8 cellular contexts compared by ENCODE assay signal in the genomic region with DNA sequence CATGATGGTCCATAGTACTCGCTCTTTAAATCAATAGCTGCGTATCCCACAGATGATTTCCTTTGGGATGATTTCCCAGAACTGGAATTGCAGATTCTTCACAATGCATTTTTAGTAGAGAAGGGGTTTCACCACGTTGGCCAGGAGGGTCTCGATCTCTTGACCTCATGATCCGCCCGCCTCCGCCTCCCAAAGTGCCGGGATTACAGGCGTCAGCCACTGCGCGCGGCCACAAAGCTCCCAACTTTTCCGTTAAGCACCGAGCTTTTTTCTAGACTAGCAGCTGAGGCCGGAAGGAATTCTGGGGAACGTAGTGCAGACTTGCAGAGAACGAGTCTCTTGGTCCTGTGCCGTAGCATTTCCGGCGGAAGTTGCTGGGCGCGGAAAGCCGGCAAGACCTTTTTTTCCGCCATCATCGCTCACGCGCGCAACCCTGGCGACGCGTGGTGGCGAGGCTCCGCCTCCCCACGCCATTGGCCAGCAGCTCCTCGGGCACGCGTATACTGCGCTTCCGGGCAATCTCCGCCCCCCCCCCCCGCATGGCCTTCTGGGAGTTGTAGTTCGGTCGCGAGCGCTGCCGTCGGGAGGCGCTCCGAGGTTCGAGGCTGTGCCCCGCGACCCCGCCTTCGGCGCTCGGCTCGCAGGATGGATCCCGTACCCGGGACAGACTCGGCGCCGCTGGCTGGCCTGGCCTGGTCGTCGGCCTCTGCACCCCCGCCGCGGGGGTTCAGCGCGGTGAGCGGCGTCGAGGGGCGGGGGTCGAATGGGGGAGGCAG. TPM values are rescaled to one million over a fixed set of nuclear protein-coding genes. Genes with fewer than 3 reads are reported as not detected.
DNase-seq lines count a peak whose midpoint lies in the region; ATAC-seq, FAIRE-seq and TF ChIP-seq lines count a peak whose summit lies in the region.

A gene (plus strand): TSS at position 557 of the 776 bp plus-strand sequence. CDS start 89 bp downstream, at position 646.

- in situ Hi-C loops in HepG2 (cut with HindIII; ENCODE audit: extremely low pct_ligation_motif_present, low pct_unique_long_range_greater_than_20kb), result no loop called here

- H3K36me3 Mint-ChIP-seq in activated CD4-positive, alpha-beta memory T cell treated with anti-CD3 and anti-CD28 coated beads for 36 hours, result peaks cover 13% of the 10 kb centered on the region

- POLR2A ChIA-PET in activated CD4-positive, alpha-beta memory T cell treated with anti-CD3 and anti-CD28 coated beads for 36 hours (lab: Charles Lee), result interaction anchor here (1.0 to 2.9 kb wide), 5 partner anchors 10 to 111 kb away, joined by 3 to 20 read pairs (median 5); a partner anchor contains a TSS
- POLR2A ChIA-PET in HepG2 (lab: Yijun Ruan, JAX), result interaction anchor here (0.6 to 2.0 kb wide), 14 partner anchors 10 to 440 kb away, joined by 3 to 76 read pairs (median 4); a partner anchor contains a TSS

- BruUV-seq in HepG2 (replicated peaks; lab: Mats Ljungman, UMichigan), result no TSS peak

- H3K4me1 ChIP-seq in BLaER1 treated with 17β-estradiol and CSF1 and Interleukin-3, amounts not matched to agents 10 nM and 100 nM, result peaks cover 22 to 42% (median 32%) of the 10 kb centered on the region in 10 experiments
- peaks cover 17% of the 10 kb centered on the region for H3K4me1 ChIP-seq in HepG2 (ENCODE audit: insufficient read depth, low read length)

- peak within 1 kb of the TSS; percentile 86 for H3K4me3 Mint-ChIP-seq in activated CD4-positive, alpha-beta memory T cell treated with anti-CD3 and anti-CD28 coated beads for 36 hours

- CTCF ChIA-PET in activated CD4-positive, alpha-beta memory T cell treated with anti-CD3 and anti-CD28 coated beads for 36 hours (lab: Charles Lee), result interaction anchor here (0.7 to 2.0 kb wide), 9 partner anchors 13 to 154 kb away, joined by 3 to 18 read pairs (median 5); a partner anchor contains a TSS
- CTCF ChIA-PET in HepG2 (lab: Yijun Ruan, JAX; ENCODE audit: low intra/inter-chr PET ratio, low total read pairs), result no interaction called here

- no peaks in the 10 kb centered on the region for H3K27me3 Mint-ChIP-seq in activated CD4-positive, alpha-beta memory T cell treated with anti-CD3 and anti-CD28 coated beads for 36 hours

- no peaks in the 10 kb centered on the region for H4K20me1 ChIP-seq in BLaER1 treated with 17β-estradiol and CSF1 and Interleukin-3, amounts not matched to agents 10 nM and 100 nM
- H4K20me1 ChIP-seq in HepG2 (ENCODE audit: insufficient read depth, low read length), result no peaks in the 10 kb centered on the region

- TF ChIP-seq CTCF in HepG2 (CRISPR knock-in tag; IDR thresholded peaks at IDR 0.05), result peak; percentile 6; the same call in 1 of the 2 replicates

- no peaks in the 10 kb centered on the region for H3K9me3 Mint-ChIP-seq in activated CD4-positive, alpha-beta memory T cell treated with anti-CD3 and anti-CD28 coated beads for 36 hours

- DNase-seq in NCI-H82 treated with DMSO at 0.1 percent for 48 hours (lab: John Stamatoyannopoulos, UW; ENCODE audit: unreplicated experiment), result peak; percentile 100
- DNase-seq in activated CD4-positive, alpha-beta memory T cell treated with anti-CD3 and anti-CD28 coated beads for 36 hours, result peak; percentile 98
- DNase-seq in dermis microvascular lymphatic vessel endothelial cell (ENCODE audit: low read depth in 2 of 2), result peak; percentile 99
- DNase-seq in HepG2 (ENCODE audit: low spot score), result peak; percentile 98
- DNase-seq in stimulated activated CD4-positive, alpha-beta T cell treated with anti-CD3 and anti-CD28 coated beads, Interleukin-4, amount 100 ng/mL, for 1 hour, result peak; percentile 95

- H3K27me3 ChIP-seq in BLaER1 treated with 17β-estradiol and CSF1 and Interleukin-3, amounts not matched to agents 10 nM and 100 nM, result no peaks in the 10 kb centered on the region
- no peaks in the 10 kb centered on the region for H3K27me3 ChIP-seq in HepG2 (ENCODE audit: control insufficient read depth in 1 of 2, insufficient read depth in 2 of 2, low read length in 2 of 2)

- no peaks in the 10 kb centered on the region for H3K79me2 ChIP-seq in HepG2 (ENCODE audit: insufficient read depth, low read length)

- peak within 1 kb of the TSS; percentile 87 to 97 (median 93) for H3K4me2 ChIP-seq in BLaER1 treated with 17β-estradiol and CSF1 and Interleukin-3, amounts not matched to agents 10 nM and 100 nM
- peak within 1 kb of the TSS; percentile 91 for H3K4me2 ChIP-seq in HepG2 (ENCODE audit: low read depth, low read length)

- no peak within 1 kb of the TSS for H2AFZ ChIP-seq in HepG2 (ENCODE audit: low read length)

- intact Hi-C loops in activated CD4-positive, alpha-beta memory T cell treated with anti-CD3 and anti-CD28 coated beads for 36 hours (cut with micrococcal nuclease), result loop anchor here (1.0 to 5.0 kb wide), 3 partner anchors 12 to 93 kb away; a partner anchor contains a TSS
- intact Hi-C loops in HepG2 (cut with micrococcal nuclease; ENCODE audit: unreplicated experiment), result loop anchor here (1.0 kb wide), 1 partner anchor 14 kb away; a partner anchor contains a TSS

- peaks cover 9 to 43% (median 27%) of the 10 kb centered on the region in 11 experiments; a peak in 20 of 22 replicates for H3K36me3 ChIP-seq in BLaER1 treated with 17β-estradiol and CSF1 and Interleukin-3, amounts not matched to agents 10 nM and 100 nM
- H3K36me3 ChIP-seq in HepG2 (replicated peaks in 1 of 2; ENCODE audit: control insufficient read depth in 1 of 2, insufficient read depth in 2 of 2, low read length in 2 of 2), result peaks cover 1 to 9% of the 10 kb centered on the region in 2 experiments; a peak in 2 of 5 replicates

- no peaks in the 10 kb centered on the region for H3K9me3 ChIP-seq in BLaER1 treated with 17β-estradiol and CSF1 and Interleukin-3, amounts not matched to agents 10 nM and 100 nM (replicated peaks in 1 of 11)
- no peaks in the 10 kb centered on the region for H3K9me3 ChIP-seq in HepG2 (ENCODE audit: low read length)

- peaks cover 17% of the 10 kb centered on the region for H3K4me1 Mint-ChIP-seq in activated CD4-positive, alpha-beta memory T cell treated with anti-CD3 and anti-CD28 coated beads for 36 hours (ENCODE audit: low read depth)

- under 1% methylated on average over 12 of the region's 74 CpGs for WGBS in HepG2 (ENCODE audit: low lambda C conversion rate)

- peak within 1 kb of the TSS; percentile 87 for H3K27ac Mint-ChIP-seq in activated CD4-positive, alpha-beta memory T cell treated with anti-CD3 and anti-CD28 coated beads for 36 hours

- peak; percentile 48 to 60 for TF ChIP-seq POLR2A in HepG2 (IDR thresholded peaks at IDR 0.05; ENCODE audit: insufficient read depth in 1 of 2, low read depth in 2 of 2, low read length in 2 of 2)

- H3K4me3 ChIP-seq in BLaER1 treated with 17β-estradiol and CSF1 and Interleukin-3, amounts not matched to agents 10 nM and 100 nM, result peak within 1 kb of the TSS; percentile 68 to 86 (median 74)
- H3K4me3 ChIP-seq in HepG2 (replicated peaks in 1 of 3; ENCODE audit: insufficient read depth in 1 of 3, low read depth in 2 of 3, low read length in 3 of 3), result peak within 1 kb of the TSS; percentile 65 to 96 (median 82)

- peak within 1 kb of the TSS; percentile 76 to 87 (median 84) for H3K9ac ChIP-seq in BLaER1 treated with 17β-estradiol and CSF1 and Interleukin-3, amounts not matched to agents 10 nM and 100 nM
- H3K9ac ChIP-seq in HepG2 (ENCODE audit: insufficient read depth, low read depth, low read length), result peak within 1 kb of the TSS; percentile 74

- no peak for TF ChIP-seq RAD21 in HepG2 (CRISPR knock-in tag; IDR thresholded peaks at IDR 0.05)

- H3K27ac ChIP-seq in BLaER1 treated with 17β-estradiol and CSF1 and Interleukin-3, amounts not matched to agents 10 nM and 100 nM, result peak within 1 kb of the TSS; percentile 67 to 89 (median 84)
- peak within 1 kb of the TSS; percentile 65 for H3K27ac ChIP-seq in HepG2 (ENCODE audit: extremely low read length, insufficient read depth, low read length)

- TF ChIP-seq EP300 in HepG2 (IDR thresholded peaks at IDR 0.05; ENCODE audit: low read depth in 2 of 2, low read length in 2 of 2), result peak; percentile 30 to 38; a peak in 2 of 4 replicates
- TF ChIP-seq EP300 in HepG2 (CRISPR knock-in tag; IDR thresholded peaks at IDR 0.05; ENCODE audit: borderline replicate concordance), result peak; percentile 18; the same call in 1 of the 2 replicates

- peak; percentile 88 for ATAC-seq in GM19397 (IDR thresholded peaks at IDR 0.05; ENCODE audit: unreplicated experiment)
- ATAC-seq in HG03571 (IDR thresholded peaks at IDR 0.05; ENCODE audit: unreplicated experiment), result peak; percentile 75
- ATAC-seq in HepG2, result peak; percentile 91

- FAIRE-seq in HepG2 (lab: Jason Lieb, UNC), result peak; percentile 97

TF ChIP-seq in HepG2, 621 proteins besides CTCF, POLR2A, EP300 and RAD21 (continues in another document):
- no peak for TF ChIP-seq ZNF224 (CRISPR knock-in tag; IDR thresholded peaks at IDR 0.05)
- no peak for TF ChIP-seq KAT7 (CRISPR knock-in tag; IDR thresholded peaks at IDR 0.05; ENCODE audit: borderline replicate concordance)
- TF ChIP-seq RBAK (CRISPR knock-in tag; IDR thresholded peaks at IDR 0.05), result no peak
- TF ChIP-seq ZNF780A (CRISPR knock-in tag; IDR thresholded peaks at IDR 0.05), result no peak

RNA-seq across cellular contexts. Expression of the gene that starts here (rescaled TPM):
- total RNA-seq in activated CD4-positive, alpha-beta memory T cell treated with anti-CD3 and anti-CD28 coated beads for 36 hours, result 10 to 100 TPM; 36.5 to 42.4 TPM
- total RNA-seq in dermis microvascular lymphatic vessel endothelial cell (29.4 and 41.7 TPM in 2 replicates), HepG2 (2016; rRNA removed; fragmentation: Illumina TruSeq; extraction: Trizol) (31.8 and 36.1 TPM in 2 replicates)
- 30.1 and 30.6 TPM in 2 replicates for total RNA-seq in HepG2 (2016; cell fraction: cytosol; rRNA removed; fragmentation: Illumina TruSeq; extraction: Trizol; ENCODE audit: low read depth)
- total RNA-seq in HepG2 (2016; cell fraction: insoluble cytoplasmic fraction; rRNA removed; fragmentation: Illumina TruSeq; extraction: Trizol), result 30.0 and 39.0 TPM in 2 replicates
- total RNA-seq in HepG2 (2016; cell fraction: membrane; rRNA removed; fragmentation: Illumina TruSeq; extraction: Trizol), result 33.0 and 34.1 TPM in 2 replicates
- total RNA-seq in HepG2 (2016; cell fraction: nucleus; rRNA removed; fragmentation: Illumina TruSeq; extraction: Trizol), result 18.9 and 22.8 TPM in 2 replicates
- 35.7 and 37.3 TPM in 2 replicates for polyA plus RNA-seq in HepG2 (2011; rRNA removed)
- 26.1 and 39.6 TPM in 2 replicates for polyA plus RNA-seq in HepG2 (2011; cell fraction: cytosol; rRNA removed)
- 45.3 and 45.4 TPM in 2 replicates for polyA plus RNA-seq in HepG2 (2011; cell fraction: nucleus; rRNA removed)
- 14.4 and 20.3 TPM in 2 replicates for polyA plus RNA-seq in HepG2 (2012)
- polyA plus RNA-seq in HepG2 (2016; cell fraction: cytosol; fragmentation: Illumina TruSeq; extraction: Trizol; ENCODE audit: low read depth), result 28.7 and 28.8 TPM in 2 replicates
- polyA plus RNA-seq in HepG2 (2016; cell fraction: insoluble cytoplasmic fraction; fragmentation: Illumina TruSeq; extraction: Trizol; ENCODE audit: low read depth), result 35.0 and 39.7 TPM in 2 replicates
- 28.9 and 34.5 TPM in 2 replicates for polyA plus RNA-seq in HepG2 (2016; cell fraction: membrane; fragmentation: Illumina TruSeq; extraction: Trizol; ENCODE audit: low read depth)
- 45.9 and 46.3 TPM in 2 replicates for polyA plus RNA-seq in HepG2 (2016; cell fraction: nucleus; fragmentation: Illumina TruSeq; extraction: Trizol; ENCODE audit: insufficient read depth, low read depth)
- polyA minus RNA-seq in HepG2 (2011; rRNA and poly(A)+ RNA removed; ENCODE audit: low replicate concordance), result 24.7 and 47.5 TPM in 2 replicates
- polyA minus RNA-seq in HepG2 (2011; cell fraction: cytosol; rRNA and poly(A)+ RNA removed), result 10.8 and 16.3 TPM in 2 replicates
- polyA minus RNA-seq in HepG2 (2011; cell fraction: nucleus; rRNA and poly(A)+ RNA removed), result 13.8 and 16.9 TPM in 2 replicates

Comparison
In these comparisons a context has a peak if more than half of its experiments do, and no peak if none do; other contexts are left out.
1. Peak in every context shown above with its lines: DNase-seq, ATAC-seq, H3K4me3 ChIP-seq and H3K27ac ChIP-seq.